In the genomic region with DNA sequence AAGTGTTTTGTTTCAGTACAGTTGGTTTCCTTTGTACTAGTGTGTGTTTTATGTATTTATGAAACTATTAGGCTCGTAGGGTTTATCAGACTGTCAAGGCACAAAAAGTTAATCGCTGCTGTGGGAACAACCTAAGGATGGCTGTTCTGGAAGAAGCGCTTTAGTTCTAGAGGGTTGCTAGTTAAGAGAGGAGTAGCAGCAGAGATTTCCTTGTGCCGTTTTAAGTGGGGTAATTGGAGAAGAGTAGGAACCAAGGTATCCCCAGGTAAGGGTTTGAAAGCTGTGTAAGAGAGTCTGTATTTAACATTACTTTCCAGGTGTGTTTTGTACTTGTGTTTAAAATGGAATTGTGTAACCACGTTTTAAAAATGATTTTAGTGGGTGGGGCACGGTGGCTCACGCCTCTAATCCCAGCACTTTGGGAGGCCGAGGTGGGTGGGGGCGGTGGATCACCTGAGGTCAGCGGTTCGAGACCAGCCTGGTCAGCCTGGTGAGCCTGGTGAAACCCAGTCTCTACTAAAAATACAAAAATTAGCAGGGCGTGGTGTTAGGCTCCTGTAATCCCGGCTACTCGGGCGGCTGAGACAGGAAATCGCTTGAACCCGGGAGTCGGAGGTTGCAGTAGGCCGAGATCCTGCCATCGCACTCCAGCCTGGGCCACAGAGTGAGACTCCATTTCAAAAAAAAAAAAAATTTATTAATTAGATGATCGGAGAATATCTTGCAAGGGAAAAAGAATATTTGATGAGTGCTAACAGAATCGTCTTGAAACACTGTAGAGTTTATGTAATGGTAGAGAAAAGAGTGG, we compare ENCODE assay signal across 8 cellular contexts. TPM values are rescaled to one million over a fixed set of nuclear protein-coding genes. Genes with fewer than 3 reads are reported as not detected.
A peak's percentile ranks its signal among the peaks of the same experiment; 100 is the strongest.
DNase-seq lines count a peak whose midpoint lies in the region; ATAC-seq and TF ChIP-seq lines count a peak whose summit lies in the region.

No MANE protein-coding gene starts in this region.

- no peaks in the 10 kb centered on the region for H3K9me2 ChIP-seq in PC-9 (ENCODE audit: insufficient read depth)

- H3K79me1 ChIP-seq in trophoblast cell (ENCODE audit: low read length) = peaks cover 12% of the 10 kb centered on the region

- peaks cover 15% of the 10 kb centered on the region; the same call in 1 of the 2 replicates for H3K36me3 ChIP-seq in PC-9 (ENCODE audit: low read depth)
- peaks cover 0 to 7% of the 10 kb centered on the region in 2 experiments for H3K36me3 ChIP-seq in trophoblast cell (ENCODE audit: control insufficient read depth in 1 of 2, insufficient read depth in 2 of 2, low read length in 2 of 2)

- H3K9me3 Mint-ChIP-seq in endothelial cell (ENCODE audit: unreplicated experiment) = no peaks in the 10 kb centered on the region

- H3K4me3 ChIP-seq in PC-9 = peak overlapping the region; percentile 100
- no peak overlapping the region for H3K4me3 ChIP-seq in trophoblast cell (ENCODE audit: low read depth, low read length)

- WGBS in trophoblast cell (ENCODE audit: extremely low coverage, insufficient coverage, insufficient read length) = 100% methylated on average over 2 of the region's 22 CpGs

- no peak overlapping the region for H3K14ac ChIP-seq in trophoblast cell (ENCODE audit: low read length)

- H2AK5ac ChIP-seq in trophoblast cell (ENCODE audit: low read length) = no peak overlapping the region

- H3K4ac ChIP-seq in trophoblast cell (ENCODE audit: low read depth, low read length) = peak overlapping the region; percentile 100

- H2BK120ac ChIP-seq in trophoblast cell (ENCODE audit: insufficient read depth, low read length, poor library complexity) = no peak overlapping the region

- TF ChIP-seq CTCF in PC-9 (conservative IDR thresholded peaks at IDR 0.05) (no peak), endothelial cell (IDR thresholded peaks at IDR 0.05; ENCODE audit: unreplicated experiment) (no peak)

- H4K20me1 ChIP-seq in PC-9 (ENCODE audit: insufficient read depth) = peaks cover 66% of the 10 kb centered on the region

- H3K9ac ChIP-seq in trophoblast cell (ENCODE audit: low read length) = no peak overlapping the region

- no peak overlapping the region for H2AFZ ChIP-seq in PC-9
- no peak overlapping the region for H2AFZ ChIP-seq in trophoblast cell (ENCODE audit: insufficient read depth, low read length, poor library complexity)

- H3K79me2 ChIP-seq in PC-9 (ENCODE audit: low read depth) (peaks cover 75% of the 10 kb centered on the region), trophoblast cell (ENCODE audit: control insufficient read depth, insufficient read depth, low read length, poor library complexity) (peaks cover 37% of the 10 kb centered on the region)

- H3K23ac ChIP-seq in trophoblast cell (ENCODE audit: low read length) = no peak overlapping the region

- no peaks in the 10 kb centered on the region for H3K9me3 ChIP-seq in PC-9 (ENCODE audit: insufficient read depth, low read depth)
- no peaks in the 10 kb centered on the region for H3K9me3 ChIP-seq in trophoblast cell (ENCODE audit: insufficient read depth, low read depth, low read length)

- peaks cover 37% of the 10 kb centered on the region for H3K4me1 Mint-ChIP-seq in endothelial cell (ENCODE audit: unreplicated experiment)

- H3K4me3 Mint-ChIP-seq in endothelial cell (ENCODE audit: unreplicated experiment) = peak overlapping the region; percentile 99

- H3K4me1 ChIP-seq in PC-9 (replicated peaks; ENCODE audit: insufficient read depth) (peaks cover 54% of the 10 kb centered on the region), trophoblast cell (ENCODE audit: control insufficient read depth in 1 of 2, insufficient read depth in 2 of 2, low read length in 2 of 2) (peaks cover 6 to 12% of the 10 kb centered on the region in 2 experiments)

- DNase-seq in EH (ENCODE audit: low read depth) (peak; percentile 21), PC-9 (no peak), endothelial cell (ENCODE audit: low spot score) (no peak), trophoblast cell (peak in 1 of 2 donors; percentile 38), NOMO-1 (lab: John Stamatoyannopoulos, UW; ENCODE audit: unreplicated experiment in 2 of 2) (no peak), SHP77 (lab: John Stamatoyannopoulos, UW) (no peak), SIG-M5 treated with dmso at 0.1 percent for 504 hours (lab: John Stamatoyannopoulos, UW; ENCODE audit: unreplicated experiment) (no peak)

- H4K12ac ChIP-seq in trophoblast cell (ENCODE audit: low read depth, low read length) = no peak overlapping the region

- H4K8ac ChIP-seq in trophoblast cell (ENCODE audit: low read depth, low read length) = no peak overlapping the region

- CTCF ChIA-PET in PC-9 (lab: Charles Lee) = no interaction called here

- POLR2A ChIA-PET in PC-9 (lab: Charles Lee; ENCODE audit: unreplicated experiment) = interaction anchor here (0.6 kb wide), 1 partner anchor 593 kb away, joined by 8 read pairs; no protein-coding TSS in a partner anchor

- H3F3A ChIP-seq in PC-9 (ENCODE audit: insufficient read depth, low read depth) = peaks cover 39% of the 10 kb centered on the region

- H3K27ac ChIP-seq in PC-9 = 0 out of 2 replicates have a peak overlapping the region, but pooled peaks have one; percentile 23
- no peak overlapping the region for H3K27ac ChIP-seq in trophoblast cell (ENCODE audit: low read depth, low read length)

- no peak overlapping the region for H2BK12ac ChIP-seq in trophoblast cell (ENCODE audit: low read length)

- no TSS peak for BruUV-seq in PC-9 (replicated peaks; lab: Mats Ljungman, UMichigan)

- H3K27me3 ChIP-seq in PC-9 (ENCODE audit: insufficient read depth, low read depth) = no peaks in the 10 kb centered on the region
- H3K27me3 ChIP-seq in trophoblast cell (ENCODE audit: insufficient read depth, low read length) = no peaks in the 10 kb centered on the region

- no peak overlapping the region for H4K91ac ChIP-seq in trophoblast cell (ENCODE audit: low read depth, low read length)

- no peak overlapping the region for H3K18ac ChIP-seq in trophoblast cell (ENCODE audit: low read length)

- peak overlapping the region; percentile 100 for H3K27ac Mint-ChIP-seq in endothelial cell (ENCODE audit: unreplicated experiment)

- H3K27me3 Mint-ChIP-seq in endothelial cell (ENCODE audit: unreplicated experiment) = peaks cover 25% of the 10 kb centered on the region

- H3K4me2 ChIP-seq in PC-9 (peak overlapping the region; percentile 90), trophoblast cell (ENCODE audit: low read length) (peak overlapping the region; percentile 32)

- H2BK5ac ChIP-seq in trophoblast cell (ENCODE audit: low read depth, low read length, poor library complexity) = no peak overlapping the region

- ATAC-seq in HG02588 (IDR thresholded peaks at IDR 0.05; ENCODE audit: unreplicated experiment) = no peak

- H3K36me3 Mint-ChIP-seq in endothelial cell (ENCODE audit: low read depth, unreplicated experiment) = peaks cover 12% of the 10 kb centered on the region

- intact Hi-C loops in PC-9 (cut with micrococcal nuclease; ENCODE audit: unreplicated experiment) = no loop called here

RNA-seq across cellular contexts. Expression of a gene that starts 2.6 kb away (rescaled TPM):
- 240 and 282 TPM in 2 replicates for total RNA-seq in PC-9 (2021)
- total RNA-seq in endothelial cell (ENCODE audit: unreplicated experiment) = 347 TPM
- polyA plus RNA-seq in trophoblast cell (2013) = 506 and 531 TPM in 2 replicates
